ENCODE assay signal across 13 cellular contexts in the genomic region with DNA sequence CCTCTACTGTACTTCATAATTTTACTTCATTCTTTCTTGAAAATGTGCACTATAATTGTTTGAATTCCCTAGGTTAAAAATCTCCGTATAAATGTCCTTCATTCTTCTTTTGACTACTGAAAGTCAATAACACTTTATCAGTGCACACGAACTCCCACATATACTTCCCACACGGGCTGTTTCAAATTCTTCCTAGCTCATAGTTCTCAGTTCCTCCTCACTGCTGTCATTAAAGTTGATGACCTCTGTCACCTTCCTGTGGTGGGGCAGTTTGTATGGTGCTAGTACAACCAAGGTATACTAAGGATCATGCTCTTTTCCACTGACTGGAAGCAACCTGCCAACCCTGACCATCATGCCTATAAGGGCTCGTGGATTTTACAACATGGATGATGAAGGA. TPM values are rescaled to one million over a fixed set of nuclear protein-coding genes. Genes with fewer than 3 reads are reported as not detected.
A peak's percentile ranks its signal among the peaks of the same experiment; 100 is the strongest.
DNase-seq lines count a peak whose midpoint lies in the region; ATAC-seq and TF ChIP-seq lines count a peak whose summit lies in the region.
"Had no signal": no experiment of that assay in that cellular context is flagged by ENCODE, and none has a peak within 500 bp of the region (broad histone marks: within the 10 kb centered on the region; RNA-seq: fewer than 3 reads in every experiment).

No MANE protein-coding gene starts in this region.

- WGBS in transverse colon (ENCODE audit: low coverage in 1 of 2), 2 donors = 63 to 75% methylated on average over 4 of the region's 4 CpGs

- H3K27me3 ChIP-seq in transverse colon = no peaks in the 10 kb centered on the region
- H3K27me3 ChIP-seq: suprapubic skin had no signal

- intact Hi-C loops in transverse colon (cut with DNase I; ENCODE audit: low total_unique reads) = no loop called here

- no peak for TF ChIP-seq CTCF in transverse colon (IDR thresholded peaks at IDR 0.05)

- no peak for TF ChIP-seq POLR2A in transverse colon (IDR thresholded peaks at IDR 0.05)

- ATAC-seq in HG02763 (IDR thresholded peaks at IDR 0.05; ENCODE audit: unreplicated experiment) = peak; percentile 76

- in situ Hi-C loops in KBM-7 (cut with MboI; ENCODE audit: low pct_unique_long_range_greater_than_20kb, low sequenced_read_pairs) = no loop called here
- in situ Hi-C loops in transverse colon (cut with MboI; ENCODE audit: low pct_ligation_motif_present in 1 of 4, low pct_unique_long_range_greater_than_20kb in 1 of 4, low sequenced_read_pairs in 3 of 4) = no loop called here

- no peak for TF ChIP-seq EP300 in transverse colon (IDR thresholded peaks at IDR 0.05; ENCODE audit: low read depth)

- peaks cover 8 to 23% (median 10%) of the 10 kb centered on the region in 4 donors for H3K4me1 ChIP-seq in transverse colon

- H3K4me3 ChIP-seq in transverse colon = no peak overlapping the region
- H3K4me3 ChIP-seq: suprapubic skin had no signal

- no peak overlapping the region for H3K27ac ChIP-seq in transverse colon
- no peak overlapping the region for H3K27ac ChIP-seq in caudate nucleus (ENCODE audit: low read depth, low read length)
- H3K27ac ChIP-seq: HL-60, suprapubic skin had no signal

- no peaks in the 10 kb centered on the region for H3K9me3 ChIP-seq in transverse colon
- H3K9me3 ChIP-seq: SK-N-SH, suprapubic skin had no signal

- H3K36me3 ChIP-seq in transverse colon = no peaks in the 10 kb centered on the region
- H3K36me3 ChIP-seq: suprapubic skin had no signal

- DNase-seq in SIG-M5 treated with dmso at 0.1 percent for 504 hours (lab: John Stamatoyannopoulos, UW; ENCODE audit: unreplicated experiment) (peak; percentile 14), SIG-M5 (lab: John Stamatoyannopoulos, UW) (no peak), KBM-7 (peak; percentile 26), transverse colon (no peak), HUDEP-2 (lab: John Stamatoyannopoulos, UW; ENCODE audit: unreplicated experiment in 76 of 76) (no peak), caudate nucleus (lab: John Stamatoyannopoulos, UW) (no peak), NCI-H2029 treated with DMSO at 0.1 percent for 48 hours (lab: John Stamatoyannopoulos, UW) (no peak)
- DNase-seq: 8988T; SK-N-SH; stimulated activated CD4-positive, alpha-beta T cell treated with anti-CD3 and anti-CD28 coated beads, Interleukin-15, amount 100 ng/mL, for 24 hours had no signal

RNA-seq across cellular contexts. Expression of gene CD2AP, which starts 40.0 kb away (rescaled TPM):
- total RNA-seq in transverse colon = 100 to 1,000 TPM in 2 of 4 donors, 10 to 100 TPM in 2; 49.8 to 140 (median 93.3) TPM

Comparison
In these comparisons a context has a peak if more than half of its experiments do, and no peak if none do; other contexts are left out.
1. DNase-seq: peak in SIG-M5 treated with dmso at 0.1 percent for 504 hours (single experiment) and KBM-7 (single experiment); none in SIG-M5 (single experiment), transverse colon (single experiment), HUDEP-2 (0 of 76), caudate nucleus (0 of 61) and NCI-H2029 treated with DMSO at 0.1 percent for 48 hours (single experiment).